In the genomic region with DNA sequence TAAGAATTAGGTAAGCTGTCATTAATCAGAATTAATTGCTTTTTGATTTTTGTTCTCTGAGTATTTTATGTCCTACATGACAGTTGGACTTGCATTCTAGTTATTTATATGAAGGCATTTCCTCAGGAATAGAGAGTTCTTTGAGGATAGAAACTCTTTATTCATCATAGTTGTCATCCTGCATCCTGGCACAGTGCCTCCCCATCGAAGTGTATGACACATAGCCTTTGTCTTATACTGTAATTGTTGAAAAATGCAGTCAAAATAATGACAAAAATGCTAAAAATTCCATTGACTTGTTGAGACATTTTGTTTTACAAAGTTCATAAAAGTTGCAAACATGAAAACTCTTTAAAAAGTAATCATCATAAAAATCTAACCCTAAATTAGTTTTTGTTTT, we compare ENCODE assay signal across 1 cellular context.
TF ChIP-seq lines count a peak whose summit lies in the region.

No MANE protein-coding gene starts in this region.

TF ChIP-seq in H1, 55 proteins besides CTCF, POLR2A, EP300 and RAD21:
- no peak for TF ChIP-seq SP4 (IDR thresholded peaks at IDR 0.05; ENCODE audit: low read length)
- TF ChIP-seq POU5F1 (IDR thresholded peaks at IDR 0.05; ENCODE audit: low read depth, low read length): no peak
- no peak for TF ChIP-seq NRF1 (IDR thresholded peaks at IDR 0.05; ENCODE audit: low read depth, low read length)
- TF ChIP-seq, protein P1, sequence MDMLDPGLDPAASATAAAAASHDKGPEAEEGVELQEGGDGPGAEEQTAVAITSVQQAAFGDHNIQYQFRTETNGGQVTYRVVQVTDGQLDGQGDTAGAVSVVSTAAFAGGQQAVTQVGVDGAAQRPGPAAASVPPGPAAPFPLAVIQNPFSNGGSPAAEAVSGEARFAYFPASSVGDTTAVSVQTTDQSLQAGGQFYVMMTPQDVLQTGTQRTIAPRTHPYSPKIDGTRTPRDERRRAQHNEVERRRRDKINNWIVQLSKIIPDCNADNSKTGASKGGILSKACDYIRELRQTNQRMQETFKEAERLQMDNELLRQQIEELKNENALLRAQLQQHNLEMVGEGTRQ (IDR thresholded peaks at IDR 0.05; ENCODE audit: low read length): no peak
- TF ChIP-seq TEAD4 (IDR thresholded peaks at IDR 0.05; ENCODE audit: low read depth, low read length): no peak
- TF ChIP-seq CEBPB (IDR thresholded peaks at IDR 0.05; ENCODE audit: low read depth, low read length): no peak
- no peak for TF ChIP-seq KDM5A (IDR thresholded peaks at IDR 0.05; ENCODE audit: low read length)
- no peak for TF ChIP-seq CREB1 (IDR thresholded peaks at IDR 0.05)
- TF ChIP-seq SRF (IDR thresholded peaks at IDR 0.05; ENCODE audit: low read depth, low read length): no peak
